In genomic region chr2:41947701-41948396, GRCh38 we compare ENCODE assay signal across 1 cellular context.
TF ChIP-seq lines count a peak whose summit lies in the region.

No MANE protein-coding gene starts in this region.

TF ChIP-seq in IMR-90, 13 proteins besides CTCF, POLR2A, EP300 and RAD21 (continued from another document):
- no peak for TF ChIP-seq ELK1 (IDR thresholded peaks at IDR 0.05; ENCODE audit: borderline replicate concordance, low read depth, low read length)
- TF ChIP-seq CEBPB (IDR thresholded peaks at IDR 0.05; ENCODE audit: low read depth, low read length) = no peak
- TF ChIP-seq RCOR1 (IDR thresholded peaks at IDR 0.05; ENCODE audit: insufficient replicate concordance, low read length) = no peak
- no peak for TF ChIP-seq CHD1 (IDR thresholded peaks at IDR 0.05; ENCODE audit: low read depth, low read length)
- TF ChIP-seq NFE2L2 (IDR thresholded peaks at IDR 0.05; ENCODE audit: low read depth, low read length) = no peak
- TF ChIP-seq RFX5 (IDR thresholded peaks at IDR 0.05; ENCODE audit: low read depth, low read length) = no peak
- TF ChIP-seq, protein P1, sequence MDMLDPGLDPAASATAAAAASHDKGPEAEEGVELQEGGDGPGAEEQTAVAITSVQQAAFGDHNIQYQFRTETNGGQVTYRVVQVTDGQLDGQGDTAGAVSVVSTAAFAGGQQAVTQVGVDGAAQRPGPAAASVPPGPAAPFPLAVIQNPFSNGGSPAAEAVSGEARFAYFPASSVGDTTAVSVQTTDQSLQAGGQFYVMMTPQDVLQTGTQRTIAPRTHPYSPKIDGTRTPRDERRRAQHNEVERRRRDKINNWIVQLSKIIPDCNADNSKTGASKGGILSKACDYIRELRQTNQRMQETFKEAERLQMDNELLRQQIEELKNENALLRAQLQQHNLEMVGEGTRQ (IDR thresholded peaks at IDR 0.05; ENCODE audit: low read depth, low read length) = no peak
- TF ChIP-seq SMC3 (IDR thresholded peaks at IDR 0.05; ENCODE audit: low read depth, low read length) = no peak
- TF ChIP-seq FOS (IDR thresholded peaks at IDR 0.05; ENCODE audit: low read depth, low read length) = no peak
- no peak for TF ChIP-seq MXI1 (IDR thresholded peaks at IDR 0.05; ENCODE audit: borderline replicate concordance, low read depth, low read length)
- no peak for TF ChIP-seq MAFK (IDR thresholded peaks at IDR 0.05; ENCODE audit: low read depth, low read length)
- TF ChIP-seq MAZ (IDR thresholded peaks at IDR 0.05; ENCODE audit: borderline replicate concordance, low read depth, low read length) = no peak
